In the genomic region with DNA sequence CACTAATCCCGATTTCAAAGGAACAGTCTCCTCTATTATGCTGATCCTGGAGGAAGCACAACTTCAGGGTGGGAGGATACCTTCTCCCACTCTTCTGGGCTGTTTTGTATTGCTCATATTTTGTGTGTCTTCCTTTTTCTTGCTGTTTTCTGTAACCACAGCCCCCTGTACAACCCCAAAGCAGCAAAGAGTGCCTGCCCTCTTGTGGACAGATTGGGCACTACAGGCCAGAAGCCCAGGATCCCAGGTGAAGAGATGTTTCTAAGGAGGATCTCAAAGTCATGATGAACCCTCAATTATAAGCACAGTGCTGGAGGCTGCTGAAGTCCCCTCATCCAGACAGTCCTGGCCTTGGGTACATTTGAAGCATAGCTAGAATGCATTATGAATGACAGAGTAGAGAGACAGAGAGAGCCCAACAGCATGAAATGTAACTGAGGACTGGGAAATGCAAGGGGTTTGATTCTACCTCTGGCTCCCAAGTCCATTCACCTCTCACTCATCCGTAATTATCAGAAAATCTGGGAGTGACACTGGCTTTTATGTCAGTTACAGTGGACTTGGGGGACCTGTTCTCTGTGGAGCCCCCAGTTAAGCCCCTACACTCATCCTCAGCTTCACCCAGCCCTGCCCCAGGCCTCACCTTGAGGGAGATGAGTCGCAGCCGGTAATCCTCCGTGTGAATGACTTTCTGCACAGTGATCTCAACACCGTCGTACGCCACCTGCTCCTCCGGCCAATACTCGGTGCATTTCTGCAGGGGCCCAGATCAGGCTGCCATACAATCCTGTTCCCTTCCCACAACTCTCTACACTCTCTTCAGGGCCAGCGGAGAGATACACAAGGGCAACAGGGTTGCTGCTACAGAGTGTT, we compare ENCODE assay signal across 8 cellular contexts. TPM values are rescaled to one million over a fixed set of nuclear protein-coding genes. Genes with fewer than 3 reads are reported as not detected.
DNase-seq lines count a peak whose midpoint lies in the region; ATAC-seq and TF ChIP-seq lines count a peak whose summit lies in the region.

No MANE protein-coding gene starts in this region.

- POLR2A ChIA-PET in SK-N-SH (lab: Yijun Ruan, JAX): interaction anchor here (0.9 kb wide), 1 partner anchor 348 kb away, joined by 3 read pairs; no protein-coding TSS in a partner anchor

- no peak overlapping the region for H3K4me3 ChIP-seq in SK-N-SH (ENCODE audit: low read depth in 2 of 2, low read length in 1 of 2)
- no peak overlapping the region for H3K4me3 ChIP-seq in heart left ventricle

- WGBS in SK-N-SH (ENCODE audit: low lambda C conversion rate): 69% methylated on average over 11 of the region's 11 CpGs
- WGBS in heart left ventricle, 4 donors: 71 to 77% (median 76%) methylated on average over 11 of the region's 11 CpGs

- ATAC-seq in HG03103 (IDR thresholded peaks at IDR 0.05; ENCODE audit: low read depth, unreplicated experiment): peak; percentile 52
- ATAC-seq in heart left ventricle: peak in 3 of 4 donors; percentile 48 to 52 (median 49)
- no peak for ATAC-seq in HG02759 (IDR thresholded peaks at IDR 0.05; ENCODE audit: unreplicated experiment)

- peak; percentile 84 for TF ChIP-seq RAD21 in SK-N-SH (IDR thresholded peaks at IDR 0.05; ENCODE audit: low read length)

- no peak for TF ChIP-seq POLR2A in heart left ventricle (IDR thresholded peaks at IDR 0.05)

- no peaks in the 10 kb centered on the region for H3K9me2 ChIP-seq in SK-N-SH

- H3K4me3 Mint-ChIP-seq in activated naive CD4-positive, alpha-beta T cell treated with anti-CD3 and anti-CD28 coated beads, Interleukin-2, amount 10 ng/mL, durations not matched to agents 7 days and 5 days: no peak overlapping the region

- no peaks in the 10 kb centered on the region for H3K79me2 ChIP-seq in SK-N-SH (ENCODE audit: insufficient read depth)

- no peak overlapping the region for H3K9ac ChIP-seq in SK-N-SH

- no peaks in the 10 kb centered on the region for H3K36me3 Mint-ChIP-seq in activated naive CD4-positive, alpha-beta T cell treated with anti-CD3 and anti-CD28 coated beads, Interleukin-2, amount 10 ng/mL, durations not matched to agents 7 days and 5 days

- no peaks in the 10 kb centered on the region for H3K27me3 ChIP-seq in SK-N-SH (ENCODE audit: insufficient read depth)
- H3K27me3 ChIP-seq in heart left ventricle: no peaks in the 10 kb centered on the region

- TF ChIP-seq CTCF in SK-N-SH (IDR thresholded peaks at IDR 0.05) (peak; percentile 98), heart left ventricle (IDR thresholded peaks at IDR 0.05) (peak; percentile 88 to 98 (median 93))

- intact Hi-C loops in heart left ventricle (cut with DNase I): loop anchor here in 7 of 10 donors (5.0 to 10.0 kb wide), 5 partner anchors 187 to 617 kb away; partner anchors contain the start of gene SAA2 (in 1 of the 7)

- H3K9me3 ChIP-seq in SK-N-SH: no peaks in the 10 kb centered on the region
- no peaks in the 10 kb centered on the region for H3K9me3 ChIP-seq in heart left ventricle

- H2AFZ ChIP-seq in SK-N-SH (ENCODE audit: low read depth): peak overlapping the region; percentile 56; the same call in 1 of the 2 replicates

- H3K27ac Mint-ChIP-seq in activated naive CD4-positive, alpha-beta T cell treated with anti-CD3 and anti-CD28 coated beads, Interleukin-2, amount 10 ng/mL, durations not matched to agents 7 days and 5 days: no peak overlapping the region

- DNase-seq in NCI-H2171 treated with DMSO at 0.1 percent for 48 hours (lab: John Stamatoyannopoulos, UW): peak; percentile 26
- no peak for DNase-seq in NCI-H2171 (lab: John Stamatoyannopoulos, UW)
- DNase-seq in SK-N-SH: peak; percentile 86
- DNase-seq in activated naive CD4-positive, alpha-beta T cell treated with anti-CD3 and anti-CD28 coated beads, Interleukin-2, amount 10 ng/mL, durations not matched to agents 7 days and 5 days: peak; percentile 77
- DNase-seq in heart left ventricle: no peak
- peak; percentile 27 for DNase-seq in renal cortical epithelial cell (ENCODE audit: low read depth)

- no peaks in the 10 kb centered on the region for H4K20me1 ChIP-seq in SK-N-SH (ENCODE audit: insufficient read depth)

- H3K4me2 ChIP-seq in SK-N-SH: no peak overlapping the region

- no peaks in the 10 kb centered on the region for H3F3A ChIP-seq in SK-N-SH (replicated peaks; ENCODE audit: insufficient read depth)

- H3K4me1 Mint-ChIP-seq in activated naive CD4-positive, alpha-beta T cell treated with anti-CD3 and anti-CD28 coated beads, Interleukin-2, amount 10 ng/mL, durations not matched to agents 7 days and 5 days: peaks cover 3% of the 10 kb centered on the region

- H3K4me1 ChIP-seq in SK-N-SH (ENCODE audit: control insufficient read depth in 1 of 2, insufficient read depth in 2 of 2, low read depth in 1 of 2, low read length in 1 of 2) (no peaks in the 10 kb centered on the region; a peak in 1 of 4 replicates), heart left ventricle (peaks cover 0 to 6% (median 0%) of the 10 kb centered on the region in 12 donors)

- H3K27ac ChIP-seq in SK-N-SH (ENCODE audit: low read depth in 2 of 2, low read length in 1 of 2) (no peak overlapping the region), heart left ventricle (no peak overlapping the region)

- peaks cover 10% of the 10 kb centered on the region for H3K27me3 Mint-ChIP-seq in activated naive CD4-positive, alpha-beta T cell treated with anti-CD3 and anti-CD28 coated beads, Interleukin-2, amount 10 ng/mL, durations not matched to agents 7 days and 5 days

- no peak for TF ChIP-seq EP300 in SK-N-SH (IDR thresholded peaks at IDR 0.05; ENCODE audit: borderline replicate concordance in 1 of 2, low read depth in 1 of 2, low read length in 1 of 2)

- CTCF ChIA-PET in SK-N-SH (lab: Yijun Ruan, JAX): interaction anchor here (0.6 to 7.2 kb wide), 27 partner anchors 9 to 616 kb away, joined by 3 to 103 read pairs (median 4); no protein-coding TSS in a partner anchor
- CTCF ChIA-PET in activated naive CD4-positive, alpha-beta T cell treated with anti-CD3 and anti-CD28 coated beads, Interleukin-2, amount 10 ng/mL, durations not matched to agents 7 days and 5 days (lab: Charles Lee): interaction anchor here (0.7 to 3.3 kb wide), 17 partner anchors 11 to 617 kb away, joined by 3 to 49 read pairs (median 5); no protein-coding TSS in a partner anchor

- no peaks in the 10 kb centered on the region for H3K9me3 Mint-ChIP-seq in activated naive CD4-positive, alpha-beta T cell treated with anti-CD3 and anti-CD28 coated beads, Interleukin-2, amount 10 ng/mL, durations not matched to agents 7 days and 5 days

- H3K36me3 ChIP-seq in SK-N-SH (replicated peaks in 1 of 2; ENCODE audit: control insufficient read depth in 1 of 2, insufficient read depth in 2 of 2, low read length in 1 of 2): no peaks in the 10 kb centered on the region
- no peaks in the 10 kb centered on the region for H3K36me3 ChIP-seq in heart left ventricle

TF ChIP-seq in SK-N-SH, 30 proteins besides CTCF, POLR2A, EP300 and RAD21:
- TF ChIP-seq CHD2 (IDR thresholded peaks at IDR 0.05; ENCODE audit: low read length, partially characterized antibody) (no peak), SMC3 (IDR thresholded peaks at IDR 0.05; ENCODE audit: low read depth, low read length) (peak; percentile 80)
TF ChIP-seq in SK-N-SH: peak in this region for 1.

RNA-seq across cellular contexts. Expression of gene IGSF22, which starts 6.2 kb away (rescaled TPM):
- polyA plus RNA-seq in SK-N-SH (2012; rRNA removed): 0.02 and 0.10 TPM in 2 replicates
- 0.01 and 0.14 TPM in 2 replicates for polyA plus RNA-seq in SK-N-SH (2012; cell fraction: cytosol; rRNA removed)
- polyA plus RNA-seq in SK-N-SH (2012; cell fraction: nucleus; rRNA removed): 0.04 and 0.18 TPM in 2 replicates
- total RNA-seq in heart left ventricle: 1 to 10 TPM in 3 of 9 donors, under 1 TPM in 6; 0.32 to 1.2 (median 0.82) TPM
- under 1 TPM; 0.24 to 0.50 TPM for polyA plus RNA-seq in heart left ventricle
- 0.35 and 0.45 TPM in 2 replicates for total RNA-seq in renal cortical epithelial cell

RNA-seq across cellular contexts. Expression of gene TMEM86A, which starts 33.6 kb away (rescaled TPM):
- polyA plus RNA-seq in SK-N-SH (2012; rRNA removed) (1.2 TPM in 2 replicates), heart left ventricle (1 to 10 TPM; 3.0 to 3.7 TPM)
- 0.86 and 1.1 TPM in 2 replicates for polyA plus RNA-seq in SK-N-SH (2012; cell fraction: cytosol; rRNA removed)
- 1.3 and 2.0 TPM in 2 replicates for polyA plus RNA-seq in SK-N-SH (2012; cell fraction: nucleus; rRNA removed)
- total RNA-seq in heart left ventricle (10 to 100 TPM in 2 of 9 donors, 1 to 10 TPM in 7; 2.3 to 13.1 (median 4.9) TPM), renal cortical epithelial cell (4.2 and 18.8 TPM in 2 replicates)

RNA-seq across cellular contexts. Expression of gene PTPN5, which starts 59.4 kb away (rescaled TPM):
- polyA plus RNA-seq in SK-N-SH (2012; rRNA removed) (not detected in 2 replicates), heart left ventricle (1 to 10 TPM; 4.7 to 5.4 TPM)
- polyA plus RNA-seq in SK-N-SH (2012; cell fraction: cytosol; rRNA removed): not detected in 2 replicates
- 0.01 and 0.02 TPM in 2 replicates for polyA plus RNA-seq in SK-N-SH (2012; cell fraction: nucleus; rRNA removed)
- total RNA-seq in heart left ventricle (10 to 100 TPM in 1 of 9 donors, 1 to 10 TPM in 8; 2.3 to 18.5 (median 5.8) TPM), renal cortical epithelial cell (not detected in 2 replicates)

Comparison
In these comparisons a context has a peak if more than half of its experiments do, and no peak if none do; other contexts are left out.
1. DNase-seq: peak in NCI-H2171 treated with DMSO at 0.1 percent for 48 hours (single experiment), SK-N-SH (single experiment), activated naive CD4-positive, alpha-beta T cell treated with anti-CD3 and anti-CD28 coated beads, Interleukin-2, amount 10 ng/mL, durations not matched to agents 7 days and 5 days (single experiment) and renal cortical epithelial cell (single experiment); none in NCI-H2171 (single experiment) and heart left ventricle (0 of 5).